In the genomic region with DNA sequence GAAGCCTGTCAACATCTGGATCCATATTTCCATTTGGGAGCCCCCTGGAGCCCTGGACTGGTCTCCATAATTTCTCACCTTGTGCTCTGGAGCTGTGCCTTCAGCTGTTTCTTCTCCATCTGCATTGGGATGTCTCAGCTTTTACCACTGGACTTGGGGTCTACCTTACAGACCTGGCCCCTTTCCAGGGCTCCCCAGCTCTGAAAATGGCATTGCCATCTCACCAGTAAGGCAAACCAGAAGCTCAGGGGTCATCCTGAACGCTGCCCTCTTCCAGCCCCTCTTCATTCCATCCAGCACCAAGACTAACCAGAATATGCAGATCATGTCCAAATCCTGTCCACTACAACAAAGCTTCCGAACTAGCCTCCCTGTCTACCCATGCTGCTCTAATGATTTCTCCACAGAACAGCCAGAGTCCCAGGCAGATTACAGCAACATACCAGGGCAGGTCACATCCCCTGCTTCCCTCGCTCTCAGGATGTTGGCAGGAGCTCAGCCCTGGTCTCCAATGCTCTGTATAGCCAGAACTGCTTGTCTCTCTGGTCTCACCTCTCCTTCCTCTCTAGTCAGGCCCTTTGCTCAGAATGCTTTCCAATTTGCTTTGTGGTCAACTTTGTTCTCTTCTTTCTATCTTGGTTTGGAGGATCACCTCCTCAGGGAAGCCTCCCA, we compare ENCODE assay signal across 1 cellular context.
TF ChIP-seq lines count a peak whose summit lies in the region.

No MANE protein-coding gene starts in this region.

TF ChIP-seq in endothelial cell of umbilical vein, 7 proteins besides CTCF, POLR2A, EP300 and RAD21 (continued from another document):
- no peak for TF ChIP-seq GATA2 (IDR thresholded peaks at IDR 0.05; ENCODE audit: insufficient read depth, insufficient read length, low read depth, low read length)
- TF ChIP-seq JUN (IDR thresholded peaks at IDR 0.05; ENCODE audit: borderline replicate concordance, insufficient read depth, insufficient read length, low read depth), result no peak
- TF ChIP-seq EZH2 (IDR thresholded peaks at IDR 0.05; ENCODE audit: borderline replicate concordance, low read depth, low read length, severe bottlenecking), result no peak
- TF ChIP-seq FOS (IDR thresholded peaks at IDR 0.05; ENCODE audit: borderline replicate concordance, insufficient read depth, low read length), result no peak
- TF ChIP-seq, protein P1, sequence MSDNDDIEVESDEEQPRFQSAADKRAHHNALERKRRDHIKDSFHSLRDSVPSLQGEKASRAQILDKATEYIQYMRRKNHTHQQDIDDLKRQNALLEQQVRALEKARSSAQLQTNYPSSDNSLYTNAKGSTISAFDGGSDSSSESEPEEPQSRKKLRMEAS (IDR thresholded peaks at IDR 0.05; ENCODE audit: insufficient read depth, insufficient read length), result no peak
